ENCODE assay signal across 9 cellular contexts in the genomic region with DNA sequence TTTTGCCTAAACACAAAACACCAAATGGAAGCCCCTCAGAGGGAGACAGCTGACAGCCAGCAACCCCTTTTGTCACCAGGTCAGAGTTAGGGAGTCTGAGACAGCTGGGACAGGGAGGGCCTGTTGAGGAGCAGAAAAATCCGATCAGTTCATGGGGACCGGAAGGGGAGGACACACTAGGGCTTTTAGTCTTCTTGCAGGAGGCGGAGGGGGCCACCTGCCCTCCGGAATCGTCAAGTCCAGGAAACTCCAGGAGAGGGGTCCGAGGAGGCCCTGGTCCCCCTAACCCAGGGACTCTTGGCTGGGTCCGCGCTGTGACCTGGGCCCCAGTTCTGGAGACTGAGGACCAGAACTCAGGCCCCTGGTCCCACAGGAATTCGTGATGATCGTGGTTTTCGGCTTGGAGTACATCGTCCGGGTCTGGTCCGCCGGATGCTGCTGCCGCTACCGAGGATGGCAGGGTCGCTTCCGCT. TPM values are rescaled to one million over a fixed set of nuclear protein-coding genes. Genes with fewer than 3 reads are reported as not detected.
DNase-seq lines count a peak whose midpoint lies in the region; ATAC-seq and TF ChIP-seq lines count a peak whose summit lies in the region.
"Had no signal": no experiment of that assay in that cellular context is flagged by ENCODE, and none has a peak within 500 bp of the region (broad histone marks: within the 10 kb centered on the region; RNA-seq: fewer than 3 reads in every experiment).

No MANE protein-coding gene starts in this region.

- no peaks in the 10 kb centered on the region for H3K9me3 ChIP-seq in SU-DHL-6 (ENCODE audit: insufficient read depth, low read length)
- H3K9me3 ChIP-seq in iPS-15b (ENCODE audit: control insufficient read depth, insufficient read depth, low read length) = no peaks in the 10 kb centered on the region

- H2AFZ ChIP-seq in SU-DHL-6 (ENCODE audit: low read depth, low read length, severe bottlenecking) = peak overlapping the region; percentile 48

- H3K4me3 Mint-ChIP-seq in activated CD4-positive, alpha-beta T cell treated with anti-CD3 and anti-CD28 coated beads, Interleukin-2, amount 10 ng/mL, durations not matched to agents 24 days and 14 days = peak overlapping the region; percentile 83
- peak overlapping the region; percentile 75 to 90 for H3K4me3 Mint-ChIP-seq in stimulated activated naive CD8-positive, alpha-beta T cell treated with anti-CD3 and anti-CD28 coated beads, Interleukin-15, amount 100 ng/mL, for 72 hours

- intact Hi-C loops in activated CD4-positive, alpha-beta T cell treated with anti-CD3 and anti-CD28 coated beads, Interleukin-2, amount 10 ng/mL, durations not matched to agents 24 days and 14 days (cut with micrococcal nuclease) = loop anchor here (1.0 kb wide), 2 partner anchors 9 to 16 kb away; no protein-coding TSS in a partner anchor

- TF ChIP-seq CTCF in SU-DHL-6 (IDR thresholded peaks at IDR 0.05; ENCODE audit: insufficient read depth, low read length, poor library complexity, severe bottlenecking) (no peak), GM10266 (IDR thresholded peaks at IDR 0.05; ENCODE audit: control insufficient read depth, insufficient read depth, low read depth, missing control alignments) (no peak)

- H3K4me3 ChIP-seq in SU-DHL-6 (ENCODE audit: insufficient read depth, low read length, poor library complexity, severe bottlenecking) (no peak overlapping the region), iPS-15b (ENCODE audit: low read depth, low read length) (peak overlapping the region; percentile 87)

- ATAC-seq in stimulated activated naive CD8-positive, alpha-beta T cell treated with anti-CD3 and anti-CD28 coated beads, Interleukin-15, amount 100 ng/mL, for 72 hours = no peak

- no peaks in the 10 kb centered on the region for H3K9me2 ChIP-seq in SU-DHL-6 (replicated peaks; ENCODE audit: insufficient read depth, low read length)

- H3K27me3 Mint-ChIP-seq in activated CD4-positive, alpha-beta T cell treated with anti-CD3 and anti-CD28 coated beads, Interleukin-2, amount 10 ng/mL, durations not matched to agents 24 days and 14 days = peaks cover 8% of the 10 kb centered on the region
- peaks cover 10% of the 10 kb centered on the region for H3K27me3 Mint-ChIP-seq in stimulated activated naive CD8-positive, alpha-beta T cell treated with anti-CD3 and anti-CD28 coated beads, Interleukin-15, amount 100 ng/mL, for 72 hours

- peak overlapping the region; percentile 43 for H3K4me2 ChIP-seq in SU-DHL-6 (ENCODE audit: low read depth, low read length, poor library complexity, severe bottlenecking)

- H3K27me3 ChIP-seq in SU-DHL-6 (ENCODE audit: low read length) (no peaks in the 10 kb centered on the region), iPS-15b (ENCODE audit: control insufficient read depth, insufficient read depth, low read length) (peaks cover 14% of the 10 kb centered on the region)

- no peak for DNase-seq in activated CD4-positive, alpha-beta T cell treated with anti-CD3 and anti-CD28 coated beads, Interleukin-2, amount 10 ng/mL, durations not matched to agents 24 days and 14 days
- DNase-seq in activated CD4-positive, alpha-beta T cell treated with anti-CD3 and anti-CD28 coated beads, Interleukin-2, amount 50 U/mL, for 48 hours = no peak
- DNase-seq in stimulated activated naive CD8-positive, alpha-beta T cell treated with anti-CD3 and anti-CD28 coated beads, Interleukin-15, amount 100 ng/mL, for 72 hours = no peak
- DNase-seq in GM10266 (ENCODE audit: extremely low spot score) (no peak), putamen (ENCODE audit: low spot score) (no peak)
- DNase-seq in effector CD8-positive, alpha-beta T cell (lab: John Stamatoyannopoulos, UW) = no peak

- H3K4me1 Mint-ChIP-seq in activated CD4-positive, alpha-beta T cell treated with anti-CD3 and anti-CD28 coated beads, Interleukin-2, amount 10 ng/mL, durations not matched to agents 24 days and 14 days = peaks cover 8% of the 10 kb centered on the region
- peaks cover 21% of the 10 kb centered on the region for H3K4me1 Mint-ChIP-seq in stimulated activated naive CD8-positive, alpha-beta T cell treated with anti-CD3 and anti-CD28 coated beads, Interleukin-15, amount 100 ng/mL, for 72 hours

- H3K79me2 ChIP-seq in SU-DHL-6 (ENCODE audit: insufficient read depth, low read length) = no peaks in the 10 kb centered on the region

- no peaks in the 10 kb centered on the region for H3K9me3 Mint-ChIP-seq in activated CD4-positive, alpha-beta T cell treated with anti-CD3 and anti-CD28 coated beads, Interleukin-2, amount 10 ng/mL, durations not matched to agents 24 days and 14 days
- H3K9me3 Mint-ChIP-seq in stimulated activated naive CD8-positive, alpha-beta T cell treated with anti-CD3 and anti-CD28 coated beads, Interleukin-15, amount 100 ng/mL, for 72 hours = no peaks in the 10 kb centered on the region

- H3K36me3 ChIP-seq in SU-DHL-6 (ENCODE audit: low read length) (no peaks in the 10 kb centered on the region), iPS-15b (ENCODE audit: control insufficient read depth, insufficient read depth, low read length) (no peaks in the 10 kb centered on the region)

- H3K9ac ChIP-seq in SU-DHL-6 (ENCODE audit: low read length) (no peak overlapping the region; the same call in 1 of the 2 replicates), iPS-15b (ENCODE audit: low read depth, low read length) (no peak overlapping the region)

- no peaks in the 10 kb centered on the region for H3F3A ChIP-seq in SU-DHL-6 (ENCODE audit: insufficient read depth)

- H3K27ac ChIP-seq in SU-DHL-6 (ENCODE audit: low read depth, low read length) = no peak overlapping the region

- H3K27ac Mint-ChIP-seq in activated CD4-positive, alpha-beta T cell treated with anti-CD3 and anti-CD28 coated beads, Interleukin-2, amount 10 ng/mL, durations not matched to agents 24 days and 14 days = peak overlapping the region; percentile 61
- H3K27ac Mint-ChIP-seq in stimulated activated naive CD8-positive, alpha-beta T cell treated with anti-CD3 and anti-CD28 coated beads, Interleukin-15, amount 100 ng/mL, for 72 hours = peak overlapping the region in 1 of 2 donors; percentile 27

- peaks cover 4% of the 10 kb centered on the region for H3K4me1 ChIP-seq in iPS-15b (ENCODE audit: control insufficient read depth, insufficient read depth, low read length)

- no peaks in the 10 kb centered on the region for H4K20me1 ChIP-seq in SU-DHL-6 (ENCODE audit: low read depth, low read length)

- no peaks in the 10 kb centered on the region for H3K36me3 Mint-ChIP-seq in activated CD4-positive, alpha-beta T cell treated with anti-CD3 and anti-CD28 coated beads, Interleukin-2, amount 10 ng/mL, durations not matched to agents 24 days and 14 days (ENCODE audit: low read depth)

RNA-seq across cellular contexts. Expression of gene KCNQ4, which starts 34.2 kb away (rescaled TPM):
- 1.4 and 1.5 TPM in 2 replicates for total RNA-seq in activated CD4-positive, alpha-beta T cell treated with anti-CD3 and anti-CD28 coated beads, Interleukin-2, amount 10 ng/mL, durations not matched to agents 24 days and 14 days
- total RNA-seq: MCF 10A had no signal

RNA-seq across cellular contexts. Expression of gene CITED4, which starts 44.3 kb away (rescaled TPM):
- total RNA-seq in activated CD4-positive, alpha-beta T cell treated with anti-CD3 and anti-CD28 coated beads, Interleukin-2, amount 10 ng/mL, durations not matched to agents 24 days and 14 days = 5.5 and 6.0 TPM in 2 replicates
